1 cellular context compared by ENCODE assay signal in the genomic region with DNA sequence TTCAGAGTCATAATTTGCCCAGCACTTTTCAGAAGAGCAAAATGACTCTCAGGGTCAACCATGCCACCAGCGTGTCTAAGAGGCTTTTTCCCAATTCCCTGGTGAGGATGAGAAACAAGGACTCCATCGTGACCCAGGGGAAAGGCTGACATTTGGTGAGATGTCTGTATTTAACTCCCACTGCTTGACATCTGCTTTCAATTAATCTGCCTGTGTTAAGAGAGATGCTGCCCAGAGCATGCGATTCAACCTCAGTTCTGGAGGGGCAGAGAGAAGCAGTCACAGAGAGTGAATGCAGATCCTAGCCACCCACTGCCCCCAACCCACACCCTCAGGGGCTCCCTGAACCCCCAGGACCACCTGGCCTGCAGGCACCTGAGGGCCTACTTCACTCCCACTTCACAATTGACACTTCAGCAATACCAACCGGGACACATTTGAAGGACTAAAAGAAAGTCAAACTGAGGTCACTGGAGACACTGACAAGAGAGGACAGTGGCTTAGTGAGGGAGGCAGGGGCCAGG.
TF ChIP-seq lines count a peak whose summit lies in the region.

No MANE protein-coding gene starts in this region.

TF ChIP-seq in SK-N-SH, 30 proteins besides CTCF, POLR2A, EP300 and RAD21 (continued from another document):
- no peak for TF ChIP-seq REST (IDR thresholded peaks at IDR 0.05; ENCODE audit: low read depth, low read length)
- peak; percentile 36; the same call in 1 of the 2 replicates for TF ChIP-seq GATA2 (CRISPR knock-in tag; IDR thresholded peaks at IDR 0.05)
- TF ChIP-seq TCF12 (IDR thresholded peaks at IDR 0.05), result peak; percentile 85
- no peak for TF ChIP-seq JUND (IDR thresholded peaks at IDR 0.05)
- TF ChIP-seq CHD2 (IDR thresholded peaks at IDR 0.05; ENCODE audit: low read length, partially characterized antibody), result peak; percentile 70
- TF ChIP-seq FOXJ3 (CRISPR knock-in tag; IDR thresholded peaks at IDR 0.05), result no peak
